Comparison of ENCODE assay signal across 32 cellular contexts in the genomic region with DNA sequence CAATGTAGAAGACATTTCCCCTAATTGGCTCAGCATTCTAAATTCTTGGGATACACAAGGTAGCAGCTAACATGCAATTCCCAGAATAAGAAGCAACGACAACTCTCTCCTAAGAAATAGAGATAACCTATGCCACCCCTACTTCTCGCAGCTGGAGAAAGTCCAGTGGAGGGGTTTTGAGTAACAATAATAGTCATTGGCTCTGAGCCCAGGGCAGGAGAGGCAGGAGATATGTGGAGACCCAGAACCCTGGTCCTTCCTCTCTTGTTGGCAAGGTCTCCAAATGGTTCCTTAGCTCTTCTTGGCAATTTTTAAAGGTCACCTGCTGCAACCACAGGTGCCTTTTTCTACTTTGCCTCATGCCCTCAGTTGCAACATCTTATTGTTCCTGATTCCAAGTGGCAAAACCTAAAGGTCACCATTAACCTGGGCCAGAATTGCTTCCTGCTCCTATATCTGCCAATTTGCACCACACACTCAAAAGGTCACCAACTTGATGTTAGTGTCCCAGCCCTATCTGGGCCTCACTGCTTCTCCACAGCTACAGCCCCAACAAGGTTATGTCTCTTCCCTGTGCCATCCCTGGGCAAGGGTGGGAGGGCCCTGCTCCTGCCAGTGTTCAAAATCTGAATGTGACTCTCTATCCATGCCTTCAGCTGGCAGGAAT. TPM values are rescaled to one million over a fixed set of nuclear protein-coding genes. Genes with fewer than 3 reads are reported as not detected.
"Had no signal": no experiment of that assay in that cellular context is flagged by ENCODE, and none has a peak within 500 bp of the region (broad histone marks: within the 10 kb centered on the region; RNA-seq: fewer than 3 reads in every experiment).

No MANE protein-coding gene starts in this region.

- H3K4me1 Mint-ChIP-seq: activated B cell treated with CpG ODN at 0.5 μM for 24 hours; activated T-helper 17 cell treated with anti-CD3 and anti-CD28 coated beads, Interleukin-2, amount 50 U/mL, for 72 hours; central memory CD8-positive, alpha-beta T cell; T-cell had no signal

- H3K36me3 ChIP-seq: brain microvascular endothelial cell, colonic mucosa, heart left ventricle, WERI-Rb-1 had no signal

- ATAC-seq: activated CD4-positive, CD25-positive, alpha-beta regulatory T cell treated with anti-CD3 and anti-CD28 coated beads, Interleukin-2, amount 50 U/mL, for 24 hours; activated CD8-positive, alpha-beta T cell treated with anti-CD3 and anti-CD28 coated beads for 36 hours; activated T-cell treated with anti-CD3 and anti-CD28 coated beads, Interleukin-2, amount 50 U/mL, for 4 hours; activated T-helper 17 cell treated with anti-CD3 and anti-CD28 coated beads, Interleukin-2, amount 50 U/mL, for 72 hours; esophagus mucosa; heart left ventricle; T-cell had no signal

- H3K4me1 ChIP-seq: colonic mucosa had no signal

- H3K9me3 ChIP-seq: colonic mucosa, heart left ventricle had no signal

- H3K27me3 Mint-ChIP-seq: activated B cell treated with CpG ODN at 0.5 μM for 24 hours; activated CD8-positive, alpha-beta T cell treated with anti-CD3 and anti-CD28 coated beads for 36 hours; central memory CD8-positive, alpha-beta T cell had no signal

- H3K36me3 Mint-ChIP-seq: activated naive CD8-positive, alpha-beta T cell; T-cell had no signal

- H3K9me3 Mint-ChIP-seq: activated B cell treated with CpG ODN at 0.5 μM for 24 hours; activated CD8-positive, alpha-beta T cell treated with anti-CD3 and anti-CD28 coated beads for 36 hours; activated T-helper 17 cell treated with anti-CD3 and anti-CD28 coated beads, Interleukin-2, amount 50 U/mL, for 72 hours; T-helper 1 cell treated with Interleukin-12 subunit alpha and Interleukin-12 subunit beta and Interleukin-4 antibody, amounts not matched to agents 30 μg/mL and 1 μg/mL, for 36 hours had no signal

- H3K27ac Mint-ChIP-seq: activated B cell treated with CpG ODN at 0.5 μM for 24 hours; activated CD8-positive, alpha-beta T cell treated with anti-CD3 and anti-CD28 coated beads for 36 hours; activated naive CD8-positive, alpha-beta T cell; activated T-helper 17 cell treated with anti-CD3 and anti-CD28 coated beads, Interleukin-2, amount 50 U/mL, for 72 hours; T-cell; T-helper 1 cell treated with Interleukin-12 subunit alpha and Interleukin-12 subunit beta and Interleukin-4 antibody, amounts not matched to agents 30 μg/mL and 1 μg/mL, for 36 hours had no signal

- H3K4me3 ChIP-seq: colonic mucosa, heart left ventricle had no signal

- H3K27ac ChIP-seq: brain microvascular endothelial cell, colonic mucosa, epithelial cell of prostate, heart left ventricle, WERI-Rb-1 had no signal

- DNase-seq: activated B cell treated with CpG ODN at 0.5 μM for 24 hours; activated CD4-positive, alpha-beta T cell treated with anti-CD3 and anti-CD28 coated beads for 48 hours; activated CD4-positive, alpha-beta T cell treated with anti-CD3 and anti-CD28 coated beads, Interleukin-2, amount 50 U/mL, for 1 hour; activated CD4-positive, alpha-beta T cell treated with anti-CD3 and anti-CD28 coated beads, Interleukin-2, amount 50 U/mL, for 48 hours; activated CD8-positive, alpha-beta memory T cell treated with anti-CD3 and anti-CD28 coated beads for 24 hours; activated CD8-positive, alpha-beta T cell treated with anti-CD3 and anti-CD28 coated beads for 36 hours; activated effector memory CD4-positive, alpha-beta T cell treated with Interleukin-2 at 50 U/mL for 16 hours; activated gamma-delta T cell treated with Interleukin-2 at 50 U/mL for 16 hours; activated naive CD4-positive, alpha-beta T cell treated with anti-CD3 and anti-CD28 coated beads, Interleukin-2, amount 50 U/mL, for 16 hours; activated naive CD4-positive, alpha-beta T cell treated with Interleukin-2 at 50 U/mL for 16 hours; activated T-cell treated with anti-CD3 and anti-CD28 coated beads, Interleukin-2, amount 50 U/mL, for 4 hours; amniotic stem cell; anterior cingulate cortex; brain microvascular endothelial cell; colonic mucosa; effector CD8-positive, alpha-beta T cell; foreskin fibroblast; glutamatergic neuron; heart left ventricle; T-cell; T1000; WERI-Rb-1 had no signal

- H3K27me3 ChIP-seq: brain microvascular endothelial cell, colonic mucosa, heart left ventricle had no signal

- H3K4me3 Mint-ChIP-seq: activated B cell treated with CpG ODN at 0.5 μM for 24 hours; activated CD8-positive, alpha-beta T cell treated with anti-CD3 and anti-CD28 coated beads for 36 hours; activated naive CD8-positive, alpha-beta T cell; activated T-cell treated with anti-CD3 and anti-CD28 coated beads, Interleukin-2, amount 50 U/mL, for 4 hours; activated T-helper 17 cell treated with anti-CD3 and anti-CD28 coated beads, Interleukin-2, amount 50 U/mL, for 72 hours; central memory CD8-positive, alpha-beta T cell; T-cell; T-helper 1 cell treated with Interleukin-12 subunit alpha and Interleukin-12 subunit beta and Interleukin-4 antibody, amounts not matched to agents 30 μg/mL and 1 μg/mL, for 36 hours had no signal

RNA-seq across cellular contexts. Expression of a gene that starts 36.7 kb away (rescaled TPM):
- total RNA-seq: activated CD8-positive, alpha-beta T cell treated with anti-CD3 and anti-CD28 coated beads for 36 hours; activated T-cell treated with anti-CD3 and anti-CD28 coated beads, Interleukin-2, amount 50 U/mL, for 4 hours; activated T-helper 17 cell treated with anti-CD3 and anti-CD28 coated beads, Interleukin-2, amount 50 U/mL, for 72 hours; bronchial epithelial cell; endothelial cell of umbilical vein; esophagus mucosa; T-helper 2 cell treated with Interferon-gamma antibody and Interleukin-4, amounts not matched to agents 100 ng/mL and 5 ng/mL, for 36 hours had no signal
